In the genomic region with DNA sequence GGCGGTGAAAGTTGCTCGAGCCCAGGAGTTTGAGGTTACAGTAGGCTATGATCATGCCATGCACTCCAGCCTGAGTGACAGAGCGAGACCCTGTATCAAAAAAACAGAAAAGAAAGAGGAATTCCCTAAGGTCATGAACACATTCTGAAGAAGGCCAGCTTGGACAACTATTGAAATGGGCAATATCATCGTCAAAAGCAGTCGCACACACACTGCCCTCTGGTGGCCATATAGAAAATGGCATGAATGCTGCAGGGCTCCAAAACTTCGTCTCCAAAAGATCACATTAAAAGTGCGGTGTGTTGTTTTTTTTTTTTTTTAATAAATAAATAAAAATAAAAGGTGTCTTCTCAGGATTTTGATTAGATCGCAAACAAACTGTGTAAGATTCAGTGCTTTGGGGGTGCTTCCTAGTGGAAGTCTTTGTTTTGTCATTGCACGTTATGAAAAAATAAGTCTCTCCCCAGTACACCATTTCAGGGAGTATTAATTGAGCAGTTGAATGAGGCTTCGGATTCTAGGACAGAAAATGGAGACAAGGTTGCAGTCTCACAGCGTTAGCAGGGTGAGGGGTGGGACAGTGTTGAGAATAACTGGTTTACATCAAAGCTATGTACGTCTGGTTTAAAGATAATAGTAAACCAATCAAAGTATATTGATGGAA, we compare ENCODE assay signal across 8 cellular contexts.
DNase-seq lines count a peak whose midpoint lies in the region; ATAC-seq and TF ChIP-seq lines count a peak whose summit lies in the region.

No MANE protein-coding gene starts in this region.

- H3K4me3 Mint-ChIP-seq in CD4-positive, alpha-beta T cell = no peak overlapping the region

- intact Hi-C loops in CD4-positive, alpha-beta T cell (cut with DNase I, micrococcal nuclease) = no loop called here
- intact Hi-C loops in posterior cingulate gyrus (cut with DNase I) = no loop called here

- H3K9me3 ChIP-seq in CD4-positive, alpha-beta T cell (ENCODE audit: control insufficient read depth, low read length) = no peaks in the 10 kb centered on the region
- H3K9me3 ChIP-seq in iPS DF 6.9 (ENCODE audit: control insufficient read depth, insufficient read depth, low read length) = no peaks in the 10 kb centered on the region

- peak; percentile 80 for TF ChIP-seq CTCF in CD4-positive, alpha-beta T cell (IDR thresholded peaks at IDR 0.05)

- H3K27me3 Mint-ChIP-seq in CD4-positive, alpha-beta T cell = peaks cover 39% of the 10 kb centered on the region

- H3K4me1 ChIP-seq in iPS DF 6.9 (ENCODE audit: control insufficient read depth, insufficient read depth, low read length) = no peaks in the 10 kb centered on the region

- POLR2A ChIA-PET in CD4-positive, alpha-beta T cell (lab: Charles Lee) = no interaction called here

- no peaks in the 10 kb centered on the region for H3K4me1 Mint-ChIP-seq in CD4-positive, alpha-beta T cell (ENCODE audit: low read depth)

- WGBS in iPS DF 6.9 (ENCODE audit: insufficient coverage, insufficient read length) = no CpG with 5 or more reads among the region's 12 CpGs

- H3K27ac Mint-ChIP-seq in CD4-positive, alpha-beta T cell = no peak overlapping the region

- H3K9me3 Mint-ChIP-seq in CD4-positive, alpha-beta T cell = peaks cover 3% of the 10 kb centered on the region

- peaks cover 15% of the 10 kb centered on the region for H3K27me3 ChIP-seq in CD4-positive, alpha-beta T cell (ENCODE audit: control insufficient read depth, insufficient read depth, low read length)
- H3K27me3 ChIP-seq in iPS DF 6.9 (ENCODE audit: control insufficient read depth, insufficient read depth, low read length) = no peaks in the 10 kb centered on the region; the same call in 1 of the 2 replicates

- H3K4me3 ChIP-seq in iPS DF 6.9 (ENCODE audit: low read length) = no peak overlapping the region

- no peak for DNase-seq in CD4-positive, alpha-beta T cell
- peak; percentile 7 for DNase-seq in GM19238 (ENCODE audit: insufficient read length, low spot score)
- DNase-seq in SK-N-DZ (ENCODE audit: low spot score) = peak; percentile 34
- DNase-seq in iPS DF 6.9 (ENCODE audit: low read depth, low spot score) = peak; percentile 22
- no peak for DNase-seq in posterior cingulate gyrus

- H3K27ac ChIP-seq in CD4-positive, alpha-beta T cell (ENCODE audit: low read depth, low read length) = no peak overlapping the region
- H3K27ac ChIP-seq in iPS DF 6.9 (ENCODE audit: low read length) = no peak overlapping the region

- H3K36me3 ChIP-seq in iPS DF 6.9 (ENCODE audit: control insufficient read depth, insufficient read depth, low read length) = no peaks in the 10 kb centered on the region

- CTCF ChIA-PET in CD4-positive, alpha-beta T cell (lab: Charles Lee) = interaction anchor here (1.1 kb wide), 1 partner anchor 9 kb away, joined by 3 read pairs; no protein-coding TSS in a partner anchor

- no peaks in the 10 kb centered on the region for H3K36me3 Mint-ChIP-seq in CD4-positive, alpha-beta T cell (ENCODE audit: low read depth)

- ATAC-seq in CD4-positive, alpha-beta T cell (ENCODE audit: poor library complexity) = no peak
- ATAC-seq in GM21786 (IDR thresholded peaks at IDR 0.05; ENCODE audit: unreplicated experiment) = no peak
- ATAC-seq in GM21717 (IDR thresholded peaks at IDR 0.05; ENCODE audit: unreplicated experiment) = no peak
- no peak for ATAC-seq in HG02840 (IDR thresholded peaks at IDR 0.05; ENCODE audit: low FRiP score, unreplicated experiment)

Comparison
In these comparisons a context has a peak if more than half of its experiments do, and no peak if none do; other contexts are left out.
1. DNase-seq: peak in GM19238 (single experiment), SK-N-DZ (single experiment) and iPS DF 6.9 (single experiment); none in CD4-positive, alpha-beta T cell (0 of 10) and posterior cingulate gyrus (0 of 10).